In the genomic region with DNA sequence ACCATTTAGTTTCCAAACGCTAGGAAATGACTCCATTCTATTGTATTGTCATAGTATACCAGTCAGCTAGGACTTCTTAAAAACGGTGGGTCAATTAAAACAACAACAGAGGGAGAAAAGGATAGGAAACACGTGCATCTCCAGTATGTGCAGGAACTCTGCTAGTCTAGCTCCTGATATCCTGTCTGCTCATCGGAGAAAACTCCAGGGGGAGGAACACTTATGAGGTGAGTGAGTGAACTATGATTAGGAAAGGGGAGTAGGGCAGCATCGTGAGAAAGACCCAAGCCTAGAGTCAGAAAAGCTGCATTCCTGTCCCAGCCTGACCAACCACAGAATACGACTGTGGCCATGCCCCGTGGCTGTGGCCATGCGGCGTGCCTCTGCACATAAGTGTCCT, we compare ENCODE assay signal across 26 cellular contexts.
"Had no signal": no experiment of that assay in that cellular context is flagged by ENCODE, and none has a peak within 500 bp of the region (broad histone marks: within the 10 kb centered on the region; RNA-seq: fewer than 3 reads in every experiment).

No MANE protein-coding gene starts in this region.

- H3K4me1 Mint-ChIP-seq: activated CD4-positive, alpha-beta T cell treated with anti-CD3 and anti-CD28 coated beads, Interleukin-2, amount 10 ng/mL, durations not matched to agents 24 days and 14 days; activated naive CD4-positive, alpha-beta T cell treated with anti-CD3 and anti-CD28 coated beads, Interleukin-2, amount 50 U/mL, for 24 hours; activated naive CD8-positive, alpha-beta T cell treated with anti-CD3 and anti-CD28 coated beads, Interleukin-2, amount 50 U/mL, for 24 hours; nephron; stimulated activated memory B cell treated with anti-CD40 and anti-IgM and Interleukin-4, amounts not matched to agents 10 μg/mL and 1 μg/mL and 100 μg/mL, for 72 hours had no signal

- H3K4me3 Mint-ChIP-seq: activated CD4-positive, alpha-beta memory T cell treated with anti-CD3 and anti-CD28 coated beads for 36 hours; activated CD4-positive, alpha-beta T cell treated with anti-CD3 and anti-CD28 coated beads, Interleukin-2, amount 10 ng/mL, durations not matched to agents 24 days and 14 days; activated naive CD4-positive, alpha-beta T cell treated with anti-CD3 and anti-CD28 coated beads, Interleukin-2, amount 50 U/mL, for 24 hours; activated naive CD8-positive, alpha-beta T cell treated with anti-CD3 and anti-CD28 coated beads, Interleukin-2, amount 50 U/mL, for 24 hours; activated T-cell treated with anti-CD3 and anti-CD28 coated beads, Interleukin-2, amount 50 U/mL, for 4 hours; activated T-helper 17 cell treated with anti-CD3 and anti-CD28 coated beads, Interleukin-2, amount 50 U/mL, for 72 hours; nephron; stimulated activated memory B cell treated with anti-CD40 and anti-IgM and Interleukin-4, amounts not matched to agents 10 μg/mL and 1 μg/mL and 100 μg/mL, for 72 hours; stimulated activated naive CD8-positive, alpha-beta T cell treated with anti-CD3 and anti-CD28 coated beads, Interleukin-15, amount 100 ng/mL, for 72 hours; T-helper 1 cell treated with Interleukin-12 subunit alpha and Interleukin-12 subunit beta and Interleukin-4 antibody, amounts not matched to agents 30 μg/mL and 1 μg/mL, for 36 hours had no signal

- DNase-seq: activated CD4-positive, alpha-beta memory T cell treated with anti-CD3 and anti-CD28 coated beads for 36 hours; activated CD4-positive, alpha-beta T cell treated with anti-CD3 and anti-CD28 coated beads, Interleukin-2, amount 10 ng/mL, durations not matched to agents 24 days and 14 days; activated CD4-positive, CD25-positive, alpha-beta regulatory T cell treated with anti-CD3 and anti-CD28 coated beads, Interleukin-2, amount 50 U/mL, for 72 hours; activated CD8-positive, alpha-beta memory T cell treated with anti-CD3 and anti-CD28 coated beads, Interleukin-2, amount 50 U/mL, for 4 hours; activated naive CD8-positive, alpha-beta T cell treated with anti-CD3 and anti-CD28 coated beads, Interleukin-2, amount 50 U/mL, for 24 hours; activated T-cell treated with anti-CD3 and anti-CD28 coated beads, Interleukin-2, amount 50 U/mL, for 4 hours; amygdala; cortex of kidney; foreskin melanocyte; heart right ventricle; left ventricle myocardium inferior; mucosa of descending colon; pancreas; stimulated activated CD4-positive, alpha-beta T cell treated with anti-CD3 and anti-CD28 coated beads, Interleukin-1b, Interleukin-23, amount 100 ng/mL, for 48 hours; stimulated activated CD4-positive, alpha-beta T cell treated with anti-CD3 and anti-CD28 coated beads, Interleukin-4, amount 100 ng/mL, for 4 hours; stimulated activated CD8-positive, alpha-beta memory T cell treated with anti-CD3 and anti-CD28 coated beads, Interleukin-4, amount 100 ng/mL, for 48 hours; stimulated activated naive CD8-positive, alpha-beta T cell treated with anti-CD3 and anti-CD28 coated beads, Interleukin-15, amount 100 ng/mL, for 72 hours; substantia nigra; SW 1271; T-helper 9 cell; WERI-Rb-1 had no signal

- FAIRE-seq: pancreas had no signal

- ATAC-seq: activated naive CD8-positive, alpha-beta T cell treated with anti-CD3 and anti-CD28 coated beads, Interleukin-2, amount 50 U/mL, for 24 hours; activated T-cell treated with anti-CD3 and anti-CD28 coated beads, Interleukin-2, amount 50 U/mL, for 4 hours; activated T-helper 17 cell treated with anti-CD3 and anti-CD28 coated beads, Interleukin-2, amount 50 U/mL, for 72 hours; heart right ventricle; mucosa of descending colon; pancreas; stimulated activated memory B cell treated with anti-CD40 and anti-IgM and Interleukin-4, amounts not matched to agents 10 μg/mL and 1 μg/mL and 100 μg/mL, for 72 hours; stimulated activated naive CD8-positive, alpha-beta T cell treated with anti-CD3 and anti-CD28 coated beads, Interleukin-15, amount 100 ng/mL, for 72 hours had no signal

- H3K9me3 Mint-ChIP-seq: activated CD4-positive, alpha-beta T cell treated with anti-CD3 and anti-CD28 coated beads, Interleukin-2, amount 10 ng/mL, durations not matched to agents 24 days and 14 days; activated naive CD4-positive, alpha-beta T cell treated with anti-CD3 and anti-CD28 coated beads, Interleukin-2, amount 50 U/mL, for 24 hours; activated T-cell treated with anti-CD3 and anti-CD28 coated beads, Interleukin-2, amount 50 U/mL, for 4 hours; activated T-helper 17 cell treated with anti-CD3 and anti-CD28 coated beads, Interleukin-2, amount 50 U/mL, for 72 hours; stimulated activated naive CD8-positive, alpha-beta T cell treated with anti-CD3 and anti-CD28 coated beads, Interleukin-15, amount 100 ng/mL, for 72 hours had no signal

- H3K27ac Mint-ChIP-seq: activated CD4-positive, alpha-beta memory T cell treated with anti-CD3 and anti-CD28 coated beads for 36 hours; activated CD4-positive, alpha-beta T cell treated with anti-CD3 and anti-CD28 coated beads, Interleukin-2, amount 10 ng/mL, durations not matched to agents 24 days and 14 days; activated naive CD4-positive, alpha-beta T cell treated with anti-CD3 and anti-CD28 coated beads, Interleukin-2, amount 50 U/mL, for 24 hours; activated naive CD8-positive, alpha-beta T cell treated with anti-CD3 and anti-CD28 coated beads, Interleukin-2, amount 50 U/mL, for 24 hours; nephron; stimulated activated memory B cell treated with anti-CD40 and anti-IgM and Interleukin-4, amounts not matched to agents 10 μg/mL and 1 μg/mL and 100 μg/mL, for 72 hours; stimulated activated naive CD8-positive, alpha-beta T cell treated with anti-CD3 and anti-CD28 coated beads, Interleukin-15, amount 100 ng/mL, for 72 hours; T-helper 1 cell treated with Interleukin-12 subunit alpha and Interleukin-12 subunit beta and Interleukin-4 antibody, amounts not matched to agents 30 μg/mL and 1 μg/mL, for 36 hours had no signal

- H3K27me3 Mint-ChIP-seq: activated CD4-positive, alpha-beta memory T cell treated with anti-CD3 and anti-CD28 coated beads for 36 hours; activated CD4-positive, alpha-beta T cell treated with anti-CD3 and anti-CD28 coated beads, Interleukin-2, amount 10 ng/mL, durations not matched to agents 24 days and 14 days; activated naive CD4-positive, alpha-beta T cell treated with anti-CD3 and anti-CD28 coated beads, Interleukin-2, amount 50 U/mL, for 24 hours; activated naive CD8-positive, alpha-beta T cell treated with anti-CD3 and anti-CD28 coated beads, Interleukin-2, amount 50 U/mL, for 24 hours; activated T-helper 17 cell treated with anti-CD3 and anti-CD28 coated beads, Interleukin-2, amount 50 U/mL, for 72 hours; stimulated activated memory B cell treated with anti-CD40 and anti-IgM and Interleukin-4, amounts not matched to agents 10 μg/mL and 1 μg/mL and 100 μg/mL, for 72 hours; stimulated activated naive CD8-positive, alpha-beta T cell treated with anti-CD3 and anti-CD28 coated beads, Interleukin-15, amount 100 ng/mL, for 72 hours had no signal
